Comparison of ENCODE assay signal across 3 cellular contexts in genomic region chrY:11293392-11293791, GRCh38.
TF ChIP-seq lines count a peak whose summit lies in the region.

No MANE protein-coding gene starts in this region.

TF ChIP-seq in HepG2, 621 proteins besides CTCF, POLR2A, EP300 and RAD21:
- no peak for TF ChIP-seq ZNF777 (CRISPR knock-in tag; IDR thresholded peaks at IDR 0.05)
- TF ChIP-seq CCAR2 (optimal IDR thresholded peaks at IDR 0.05; ENCODE audit: low read depth, low read length) = peak; percentile 81
- no peak for TF ChIP-seq ZNF296 (CRISPR knock-in tag; conservative IDR thresholded peaks at IDR 0.05)
- no peak for TF ChIP-seq UBTF (CRISPR knock-in tag; IDR thresholded peaks at IDR 0.05)
- TF ChIP-seq PCBP2 (optimal IDR thresholded peaks at IDR 0.05; ENCODE audit: low read depth, low read length, poor library complexity, severe bottlenecking) = peak; percentile 93

TF ChIP-seq in IMR-90, 13 proteins besides CTCF, POLR2A, EP300 and RAD21:
- TF ChIP-seq RFX5 (IDR thresholded peaks at IDR 0.05; ENCODE audit: low read depth, low read length) = no peak
- no peak for TF ChIP-seq RCOR1 (IDR thresholded peaks at IDR 0.05; ENCODE audit: insufficient replicate concordance, low read length)
- no peak for TF ChIP-seq NFE2L2 (IDR thresholded peaks at IDR 0.05; ENCODE audit: low read depth, low read length)
- no peak for TF ChIP-seq CEBPB (IDR thresholded peaks at IDR 0.05; ENCODE audit: low read depth, low read length)
- TF ChIP-seq, protein P1, sequence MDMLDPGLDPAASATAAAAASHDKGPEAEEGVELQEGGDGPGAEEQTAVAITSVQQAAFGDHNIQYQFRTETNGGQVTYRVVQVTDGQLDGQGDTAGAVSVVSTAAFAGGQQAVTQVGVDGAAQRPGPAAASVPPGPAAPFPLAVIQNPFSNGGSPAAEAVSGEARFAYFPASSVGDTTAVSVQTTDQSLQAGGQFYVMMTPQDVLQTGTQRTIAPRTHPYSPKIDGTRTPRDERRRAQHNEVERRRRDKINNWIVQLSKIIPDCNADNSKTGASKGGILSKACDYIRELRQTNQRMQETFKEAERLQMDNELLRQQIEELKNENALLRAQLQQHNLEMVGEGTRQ (IDR thresholded peaks at IDR 0.05; ENCODE audit: low read depth, low read length) = no peak
- TF ChIP-seq MXI1 (IDR thresholded peaks at IDR 0.05; ENCODE audit: borderline replicate concordance, low read depth, low read length) = no peak
- TF ChIP-seq CHD1 (IDR thresholded peaks at IDR 0.05; ENCODE audit: low read depth, low read length) = no peak

TF ChIP-seq in H1, 55 proteins besides CTCF, POLR2A, EP300 and RAD21:
- TF ChIP-seq JUN (IDR thresholded peaks at IDR 0.05; ENCODE audit: low read depth, low read length) (no peak), BCL11A (IDR thresholded peaks at IDR 0.05; ENCODE audit: low read depth in 2 of 2, low read length in 2 of 2) (no peak), CBX5 (IDR thresholded peaks at IDR 0.05; ENCODE audit: low read depth, low read length) (no peak), SRF (IDR thresholded peaks at IDR 0.05; ENCODE audit: low read depth, low read length) (no peak), TEAD4 (IDR thresholded peaks at IDR 0.05; ENCODE audit: low read depth, low read length) (no peak), TBP (IDR thresholded peaks at IDR 0.05; ENCODE audit: low read depth, low read length) (no peak), HDAC6 (IDR thresholded peaks at IDR 0.05; ENCODE audit: low read depth, low read length) (no peak), NANOG (IDR thresholded peaks at IDR 0.05; ENCODE audit: insufficient read depth, low read depth, low read length, poor library complexity, severe bottlenecking) (no peak), TCF12 (IDR thresholded peaks at IDR 0.05; ENCODE audit: low read depth, low read length) (no peak), SP1 (IDR thresholded peaks at IDR 0.05; ENCODE audit: low read depth, low read length) (no peak), GABPA (IDR thresholded peaks at IDR 0.05; ENCODE audit: borderline replicate concordance, insufficient read depth, low read length) (no peak), NRF1 (IDR thresholded peaks at IDR 0.05; ENCODE audit: low read depth, low read length) (no peak), SIX5 (IDR thresholded peaks at IDR 0.05; ENCODE audit: low read depth, low read length) (no peak), ZNF274 (IDR thresholded peaks at IDR 0.05; ENCODE audit: borderline replicate concordance, extremely low read depth, low read length) (no peak), RBBP5 (IDR thresholded peaks at IDR 0.05; ENCODE audit: borderline replicate concordance, low read depth, low read length) (no peak), KDM5A (IDR thresholded peaks at IDR 0.05; ENCODE audit: low read length) (no peak), KDM1A (IDR thresholded peaks at IDR 0.05; ENCODE audit: borderline replicate concordance, low read length) (no peak), HDAC2 (IDR thresholded peaks at IDR 0.05; ENCODE audit: borderline replicate concordance in 1 of 2, low read depth in 2 of 2, low read length in 2 of 2) (no peak)
- TF ChIP-seq, protein P2, sequence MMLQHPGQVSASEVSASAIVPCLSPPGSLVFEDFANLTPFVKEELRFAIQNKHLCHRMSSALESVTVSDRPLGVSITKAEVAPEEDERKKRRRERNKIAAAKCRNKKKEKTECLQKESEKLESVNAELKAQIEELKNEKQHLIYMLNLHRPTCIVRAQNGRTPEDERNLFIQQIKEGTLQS (IDR thresholded peaks at IDR 0.05; ENCODE audit: insufficient read depth, low read depth, low read length) = no peak
TF ChIP-seq in H1: peak in this region for 0.
